In the genomic region with DNA sequence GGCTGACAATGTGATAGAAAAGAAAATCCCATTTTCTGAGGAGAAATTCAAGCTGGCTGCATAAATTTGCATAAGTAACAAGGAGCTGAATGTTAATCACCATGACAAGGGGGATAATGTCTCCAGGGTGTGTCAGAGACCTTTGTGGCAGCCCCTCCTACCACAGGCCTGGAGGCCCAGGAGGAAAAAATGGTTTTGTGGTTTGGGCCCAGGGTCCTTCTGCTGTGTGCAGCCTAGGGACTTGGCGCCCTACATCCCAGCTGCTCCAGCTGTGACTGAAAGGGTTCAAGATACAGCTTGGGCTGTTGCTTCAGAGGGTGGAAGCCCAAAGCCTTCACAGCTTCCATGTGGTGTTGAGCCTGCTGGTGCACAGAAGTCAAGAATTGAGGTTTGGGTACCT, we compare ENCODE assay signal across 4 cellular contexts.
TF ChIP-seq lines count a peak whose summit lies in the region.

No MANE protein-coding gene starts in this region.

TF ChIP-seq in A549, 52 proteins besides CTCF, POLR2A, EP300 and RAD21:
- TF ChIP-seq ZFP36 (IDR thresholded peaks at IDR 0.05; ENCODE audit: borderline replicate concordance, partially characterized antibody): peak; percentile 79

TF ChIP-seq in HEK293, 187 proteins besides CTCF, POLR2A, EP300 and RAD21:
- TF ChIP-seq ZNF585B (tag by site-specific recombination; IDR thresholded peaks at IDR 0.05) (peak; percentile 97), SETDB1 (IDR thresholded peaks at IDR 0.05; ENCODE audit: insufficient read length, low read length) (peak; percentile 85), TRIM28 (IDR thresholded peaks at IDR 0.05; ENCODE audit: borderline replicate concordance, low read length) (peak; percentile 90; the same call in 1 of the 2 replicates)

TF ChIP-seq in K562, 482 proteins besides CTCF, POLR2A, EP300 and RAD21:
- TF ChIP-seq ZFP36 (IDR thresholded peaks at IDR 0.05; ENCODE audit: low read depth, low read length, partially characterized antibody) (peak; percentile 80), TRIM28 (IDR thresholded peaks at IDR 0.05) (0 out of 2 replicates have a peak, but pooled peaks have one; percentile 54)

TF ChIP-seq in HepG2, 621 proteins besides CTCF, POLR2A, EP300 and RAD21:
- peak; percentile 43 for TF ChIP-seq ZFP36 (IDR thresholded peaks at IDR 0.05; ENCODE audit: borderline replicate concordance, low read depth, low read length, partially characterized antibody)
